ENCODE assay signal across 28 cellular contexts in genomic region chr17:56725144-56725543, GRCh38.
"Had no signal": no experiment of that assay in that cellular context is flagged by ENCODE, and none has a peak within 500 bp of the region (broad histone marks: within the 10 kb centered on the region; RNA-seq: fewer than 3 reads in every experiment).

No MANE protein-coding gene starts in this region.

- ATAC-seq: naive thymus-derived CD4-positive, alpha-beta T cell; natural killer cell; psoas muscle; right cardiac atrium; sciatic nerve; stimulated activated memory B cell treated with anti-CD40 and anti-IgM and Interleukin-4, amounts not matched to agents 10 μg/mL and 1 μg/mL and 100 μg/mL, for 72 hours; stimulated activated naive CD8-positive, alpha-beta T cell treated with anti-CD3 and anti-CD28 coated beads, Interleukin-15, amount 100 ng/mL, for 72 hours; stimulated activated naive CD8-positive, alpha-beta T cell treated with anti-CD3 and anti-CD28 coated beads, Interleukin-15, Interleukin-2, amounts not matched to agents 100 U/mL and 50 U/mL, for 24 hours; upper lobe of right lung had no signal

- H3K27me3 ChIP-seq: neural progenitor cell, ovary, testis, transverse colon, upper lobe of right lung had no signal

- H3K27ac ChIP-seq: neural progenitor cell, ovary, parathyroid adenoma, psoas muscle, skin epidermis, spleen, suprapubic skin, testis, tibial artery, transverse colon, upper lobe of right lung had no signal

- H3K36me3 ChIP-seq: neural progenitor cell, ovary, spleen, suprapubic skin, tibial artery, transverse colon, upper lobe of right lung had no signal

- H3K9me3 ChIP-seq: ovary, psoas muscle, spleen, suprapubic skin, testis, tibial artery, transverse colon, upper lobe of right lung had no signal

- H3K4me3 ChIP-seq: neural progenitor cell, ovary, psoas muscle, skin epidermis, smooth muscle cell, spleen, suprapubic skin, testis, tibial artery, transverse colon, upper lobe of right lung had no signal

- DNase-seq: naive thymus-derived CD4-positive, alpha-beta T cell; natural killer cell; occipital lobe; ovary; posterior cingulate gyrus; psoas muscle; right cardiac atrium; spleen; stimulated activated CD4-positive, alpha-beta T cell treated with anti-CD3 and anti-CD28 coated beads, Interleukin-12 subunit alpha, Interleukin-12 subunit beta, amount 100 ng/mL, for 4 hours; stimulated activated CD4-positive, alpha-beta T cell treated with anti-CD3 and anti-CD28 coated beads, Interleukin-1b, Interleukin-23, amount 100 ng/mL, for 48 hours; stimulated activated CD4-positive, alpha-beta T cell treated with anti-CD3 and anti-CD28 coated beads, Interleukin-4, amount 100 ng/mL, for 1 hour; stimulated activated CD4-positive, alpha-beta T cell treated with anti-CD3 and anti-CD28 coated beads, Interleukin-4, amount 100 ng/mL, for 4 hours; stimulated activated CD8-positive, alpha-beta memory T cell treated with anti-CD3 and anti-CD28 coated beads, Interleukin-4, amount 100 ng/mL, for 48 hours; stimulated activated naive CD4-positive, alpha-beta T cell; stimulated activated naive CD8-positive, alpha-beta T cell treated with anti-CD3 and anti-CD28 coated beads, Interleukin-15, amount 100 ng/mL, for 72 hours; stimulated activated naive CD8-positive, alpha-beta T cell treated with anti-CD3 and anti-CD28 coated beads, Interleukin-15, Interleukin-2, amounts not matched to agents 100 U/mL and 50 U/mL, for 24 hours; substantia nigra; testis; tibial artery; transverse colon; upper lobe of right lung had no signal

- H3K4me1 ChIP-seq: neural progenitor cell, parathyroid adenoma, psoas muscle, spleen, suprapubic skin, testis, tibial artery, transverse colon, upper lobe of right lung had no signal
